Comparison of ENCODE assay signal across 1 cellular context in the genomic region with DNA sequence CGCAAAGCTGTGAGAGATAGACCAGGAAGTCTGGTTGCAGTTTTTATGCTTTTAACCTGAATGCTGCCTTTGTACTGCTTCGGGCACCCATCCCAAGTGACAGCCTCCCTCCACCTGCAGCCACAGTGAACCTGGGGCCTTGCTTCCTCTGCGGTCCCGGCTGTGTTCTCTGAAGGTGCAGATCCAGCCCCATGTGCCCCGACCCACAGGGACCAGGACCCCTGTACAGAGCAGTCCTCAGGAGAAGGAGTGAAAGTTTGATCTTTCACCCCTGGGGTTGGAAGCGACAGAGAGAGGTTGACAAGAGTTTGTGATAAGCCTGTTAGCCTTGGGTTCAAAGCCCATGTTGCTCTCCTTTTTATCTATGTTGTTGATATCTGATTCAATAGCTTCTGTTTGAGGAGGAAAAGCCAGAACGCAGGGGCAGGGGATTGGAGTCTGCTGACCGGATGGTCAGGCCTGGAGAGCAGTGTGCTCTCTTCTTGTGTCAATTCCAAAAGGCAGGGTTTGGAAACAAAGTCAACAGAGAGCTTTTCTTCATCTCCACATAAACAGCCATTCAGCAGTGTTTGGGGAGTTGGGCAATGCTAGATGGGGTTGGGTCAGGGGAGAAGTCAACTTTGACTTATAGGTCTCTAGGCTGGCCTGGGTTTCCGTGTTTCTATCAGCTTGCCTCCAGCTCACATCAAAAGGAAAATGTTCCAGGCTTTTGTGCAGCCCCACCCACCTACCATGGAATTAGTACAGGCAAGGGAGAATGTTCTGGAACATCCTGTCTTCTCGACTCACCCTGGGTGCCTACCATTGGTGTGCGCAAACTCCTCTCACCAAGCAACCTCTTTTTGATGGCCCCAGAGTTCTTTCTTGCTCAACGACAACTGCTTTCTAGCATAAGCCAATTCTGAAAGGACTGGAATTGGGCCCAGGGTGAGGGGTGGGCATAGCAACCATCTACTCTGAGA.
TF ChIP-seq lines count a peak whose summit lies in the region.

No MANE protein-coding gene starts in this region.

TF ChIP-seq in HepG2, 621 proteins besides CTCF, POLR2A, EP300 and RAD21 (continued from another document and continues in another):
- TF ChIP-seq, protein P1, sequence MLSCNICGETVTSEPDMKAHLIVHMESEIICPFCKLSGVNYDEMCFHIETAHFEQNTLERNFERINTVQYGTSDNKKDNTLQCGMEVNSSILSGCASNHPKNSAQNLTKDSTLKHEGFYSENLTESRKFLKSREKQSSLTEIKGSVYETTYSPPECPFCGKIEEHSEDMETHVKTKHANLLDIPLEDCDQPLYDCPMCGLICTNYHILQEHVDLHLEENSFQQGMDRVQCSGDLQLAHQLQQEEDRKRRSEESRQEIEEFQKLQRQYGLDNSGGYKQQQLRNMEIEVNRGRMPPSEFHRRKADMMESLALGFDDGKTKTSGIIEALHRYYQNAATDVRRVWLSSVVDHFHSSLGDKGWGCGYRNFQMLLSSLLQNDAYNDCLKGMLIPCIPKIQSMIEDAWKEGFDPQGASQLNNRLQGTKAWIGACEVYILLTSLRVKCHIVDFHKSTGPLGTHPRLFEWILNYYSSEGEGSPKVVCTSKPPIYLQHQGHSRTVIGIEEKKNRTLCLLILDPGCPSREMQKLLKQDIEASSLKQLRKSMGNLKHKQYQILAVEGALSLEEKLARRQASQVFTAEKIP (CRISPR knock-in tag; IDR thresholded peaks at IDR 0.05; ENCODE audit: borderline replicate concordance), result no peak
- TF ChIP-seq ZSCAN30 (CRISPR knock-in tag; IDR thresholded peaks at IDR 0.05) (peak; percentile 76), ZFP62 (CRISPR knock-in tag; IDR thresholded peaks at IDR 0.05) (no peak), ZNF720 (CRISPR knock-in tag; IDR thresholded peaks at IDR 0.05) (no peak), ZNF562 (CRISPR knock-in tag; IDR thresholded peaks at IDR 0.05; ENCODE audit: borderline replicate concordance) (no peak), PRPF4 (IDR thresholded peaks at IDR 0.05; ENCODE audit: low read depth, low read length, poor library complexity, severe bottlenecking) (no peak), RFXAP (CRISPR knock-in tag; IDR thresholded peaks at IDR 0.05; ENCODE audit: borderline replicate concordance) (peak; percentile 97), MATR3 (CRISPR knock-in tag; IDR thresholded peaks at IDR 0.05) (no peak), TARDBP (CRISPR knock-in tag; IDR thresholded peaks at IDR 0.05) (peak; percentile 87), ZNF781 (CRISPR knock-in tag; IDR thresholded peaks at IDR 0.05; ENCODE audit: borderline replicate concordance, not compliant biosample characterization) (no peak), ZNF337 (CRISPR knock-in tag; IDR thresholded peaks at IDR 0.05; ENCODE audit: borderline replicate concordance, low read depth) (peak; percentile 51; the same call in 1 of the 2 replicates), NCOA2 (CRISPR knock-in tag; IDR thresholded peaks at IDR 0.05) (peak; percentile 100), ZNF3 (CRISPR knock-in tag; IDR thresholded peaks at IDR 0.05) (peak; percentile 55; the same call in 1 of the 2 replicates), HNRNPH1 (optimal IDR thresholded peaks at IDR 0.05; ENCODE audit: low read depth, low read length) (no peak), WIZ (CRISPR knock-in tag; IDR thresholded peaks at IDR 0.05) (0 out of 2 replicates have a peak, but pooled peaks have one; percentile 3), MTF1 (CRISPR knock-in tag; IDR thresholded peaks at IDR 0.05) (peak; percentile 3; the same call in 1 of the 2 replicates), CAMTA2 (CRISPR knock-in tag; IDR thresholded peaks at IDR 0.05; ENCODE audit: borderline replicate concordance) (no peak), ZNF772 (CRISPR knock-in tag; IDR thresholded peaks at IDR 0.05) (peak; percentile 69; the same call in 1 of the 2 replicates), ZNF460 (CRISPR knock-in tag; IDR thresholded peaks at IDR 0.05; ENCODE audit: borderline replicate concordance) (peak; percentile 75; the same call in 1 of the 2 replicates), ZNF10 (CRISPR knock-in tag; IDR thresholded peaks at IDR 0.05; ENCODE audit: borderline replicate concordance, low read depth) (no peak)
- TF ChIP-seq, protein P2, sequence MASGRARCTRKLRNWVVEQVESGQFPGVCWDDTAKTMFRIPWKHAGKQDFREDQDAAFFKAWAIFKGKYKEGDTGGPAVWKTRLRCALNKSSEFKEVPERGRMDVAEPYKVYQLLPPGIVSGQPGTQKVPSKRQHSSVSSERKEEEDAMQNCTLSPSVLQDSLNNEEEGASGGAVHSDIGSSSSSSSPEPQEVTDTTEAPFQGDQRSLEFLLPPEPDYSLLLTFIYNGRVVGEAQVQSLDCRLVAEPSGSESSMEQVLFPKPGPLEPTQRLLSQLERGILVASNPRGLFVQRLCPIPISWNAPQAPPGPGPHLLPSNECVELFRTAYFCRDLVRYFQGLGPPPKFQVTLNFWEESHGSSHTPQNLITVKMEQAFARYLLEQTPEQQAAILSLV (CRISPR knock-in tag; IDR thresholded peaks at IDR 0.05; ENCODE audit: borderline replicate concordance), result peak; percentile 84
- TF ChIP-seq, protein P3, sequence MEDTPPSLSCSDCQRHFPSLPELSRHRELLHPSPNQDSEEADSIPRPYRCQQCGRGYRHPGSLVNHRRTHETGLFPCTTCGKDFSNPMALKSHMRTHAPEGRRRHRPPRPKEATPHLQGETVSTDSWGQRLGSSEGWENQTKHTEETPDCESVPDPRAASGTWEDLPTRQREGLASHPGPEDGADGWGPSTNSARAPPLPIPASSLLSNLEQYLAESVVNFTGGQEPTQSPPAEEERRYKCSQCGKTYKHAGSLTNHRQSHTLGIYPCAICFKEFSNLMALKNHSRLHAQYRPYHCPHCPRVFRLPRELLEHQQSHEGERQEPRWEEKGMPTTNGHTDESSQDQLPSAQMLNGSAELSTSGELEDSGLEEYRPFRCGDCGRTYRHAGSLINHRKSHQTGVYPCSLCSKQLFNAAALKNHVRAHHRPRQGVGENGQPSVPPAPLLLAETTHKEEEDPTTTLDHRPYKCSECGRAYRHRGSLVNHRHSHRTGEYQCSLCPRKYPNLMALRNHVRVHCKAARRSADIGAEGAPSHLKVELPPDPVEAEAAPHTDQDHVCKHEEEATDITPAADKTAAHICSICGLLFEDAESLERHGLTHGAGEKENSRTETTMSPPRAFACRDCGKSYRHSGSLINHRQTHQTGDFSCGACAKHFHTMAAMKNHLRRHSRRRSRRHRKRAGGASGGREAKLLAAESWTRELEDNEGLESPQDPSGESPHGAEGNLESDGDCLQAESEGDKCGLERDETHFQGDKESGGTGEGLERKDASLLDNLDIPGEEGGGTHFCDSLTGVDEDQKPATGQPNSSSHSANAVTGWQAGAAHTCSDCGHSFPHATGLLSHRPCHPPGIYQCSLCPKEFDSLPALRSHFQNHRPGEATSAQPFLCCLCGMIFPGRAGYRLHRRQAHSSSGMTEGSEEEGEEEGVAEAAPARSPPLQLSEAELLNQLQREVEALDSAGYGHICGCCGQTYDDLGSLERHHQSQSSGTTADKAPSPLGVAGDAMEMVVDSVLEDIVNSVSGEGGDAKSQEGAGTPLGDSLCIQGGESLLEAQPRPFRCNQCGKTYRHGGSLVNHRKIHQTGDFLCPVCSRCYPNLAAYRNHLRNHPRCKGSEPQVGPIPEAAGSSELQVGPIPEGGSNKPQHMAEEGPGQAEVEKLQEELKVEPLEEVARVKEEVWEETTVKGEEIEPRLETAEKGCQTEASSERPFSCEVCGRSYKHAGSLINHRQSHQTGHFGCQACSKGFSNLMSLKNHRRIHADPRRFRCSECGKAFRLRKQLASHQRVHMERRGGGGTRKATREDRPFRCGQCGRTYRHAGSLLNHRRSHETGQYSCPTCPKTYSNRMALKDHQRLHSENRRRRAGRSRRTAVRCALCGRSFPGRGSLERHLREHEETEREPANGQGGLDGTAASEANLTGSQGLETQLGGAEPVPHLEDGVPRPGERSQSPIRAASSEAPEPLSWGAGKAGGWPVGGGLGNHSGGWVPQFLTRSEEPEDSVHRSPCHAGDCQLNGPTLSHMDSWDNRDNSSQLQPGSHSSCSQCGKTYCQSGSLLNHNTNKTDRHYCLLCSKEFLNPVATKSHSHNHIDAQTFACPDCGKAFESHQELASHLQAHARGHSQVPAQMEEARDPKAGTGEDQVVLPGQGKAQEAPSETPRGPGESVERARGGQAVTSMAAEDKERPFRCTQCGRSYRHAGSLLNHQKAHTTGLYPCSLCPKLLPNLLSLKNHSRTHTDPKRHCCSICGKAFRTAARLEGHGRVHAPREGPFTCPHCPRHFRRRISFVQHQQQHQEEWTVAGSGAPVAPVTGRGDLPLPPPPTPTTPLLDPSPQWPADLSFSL (CRISPR knock-in tag; IDR thresholded peaks at IDR 0.05), result no peak
- TF ChIP-seq, protein P4, sequence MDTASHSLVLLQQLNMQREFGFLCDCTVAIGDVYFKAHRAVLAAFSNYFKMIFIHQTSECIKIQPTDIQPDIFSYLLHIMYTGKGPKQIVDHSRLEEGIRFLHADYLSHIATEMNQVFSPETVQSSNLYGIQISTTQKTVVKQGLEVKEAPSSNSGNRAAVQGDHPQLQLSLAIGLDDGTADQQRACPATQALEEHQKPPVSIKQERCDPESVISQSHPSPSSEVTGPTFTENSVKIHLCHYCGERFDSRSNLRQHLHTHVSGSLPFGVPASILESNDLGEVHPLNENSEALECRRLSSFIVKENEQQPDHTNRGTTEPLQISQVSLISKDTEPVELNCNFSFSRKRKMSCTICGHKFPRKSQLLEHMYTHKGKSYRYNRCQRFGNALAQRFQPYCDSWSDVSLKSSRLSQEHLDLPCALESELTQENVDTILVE (CRISPR knock-in tag; IDR thresholded peaks at IDR 0.05), result peak; percentile 92
- TF ChIP-seq, protein P5, sequence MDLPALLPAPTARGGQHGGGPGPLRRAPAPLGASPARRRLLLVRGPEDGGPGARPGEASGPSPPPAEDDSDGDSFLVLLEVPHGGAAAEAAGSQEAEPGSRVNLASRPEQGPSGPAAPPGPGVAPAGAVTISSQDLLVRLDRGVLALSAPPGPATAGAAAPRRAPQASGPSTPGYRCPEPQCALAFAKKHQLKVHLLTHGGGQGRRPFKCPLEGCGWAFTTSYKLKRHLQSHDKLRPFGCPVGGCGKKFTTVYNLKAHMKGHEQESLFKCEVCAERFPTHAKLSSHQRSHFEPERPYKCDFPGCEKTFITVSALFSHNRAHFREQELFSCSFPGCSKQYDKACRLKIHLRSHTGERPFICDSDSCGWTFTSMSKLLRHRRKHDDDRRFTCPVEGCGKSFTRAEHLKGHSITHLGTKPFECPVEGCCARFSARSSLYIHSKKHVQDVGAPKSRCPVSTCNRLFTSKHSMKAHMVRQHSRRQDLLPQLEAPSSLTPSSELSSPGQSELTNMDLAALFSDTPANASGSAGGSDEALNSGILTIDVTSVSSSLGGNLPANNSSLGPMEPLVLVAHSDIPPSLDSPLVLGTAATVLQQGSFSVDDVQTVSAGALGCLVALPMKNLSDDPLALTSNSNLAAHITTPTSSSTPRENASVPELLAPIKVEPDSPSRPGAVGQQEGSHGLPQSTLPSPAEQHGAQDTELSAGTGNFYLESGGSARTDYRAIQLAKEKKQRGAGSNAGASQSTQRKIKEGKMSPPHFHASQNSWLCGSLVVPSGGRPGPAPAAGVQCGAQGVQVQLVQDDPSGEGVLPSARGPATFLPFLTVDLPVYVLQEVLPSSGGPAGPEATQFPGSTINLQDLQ (CRISPR knock-in tag; IDR thresholded peaks at IDR 0.05), result peak; percentile 88
- TF ChIP-seq, protein P6, sequence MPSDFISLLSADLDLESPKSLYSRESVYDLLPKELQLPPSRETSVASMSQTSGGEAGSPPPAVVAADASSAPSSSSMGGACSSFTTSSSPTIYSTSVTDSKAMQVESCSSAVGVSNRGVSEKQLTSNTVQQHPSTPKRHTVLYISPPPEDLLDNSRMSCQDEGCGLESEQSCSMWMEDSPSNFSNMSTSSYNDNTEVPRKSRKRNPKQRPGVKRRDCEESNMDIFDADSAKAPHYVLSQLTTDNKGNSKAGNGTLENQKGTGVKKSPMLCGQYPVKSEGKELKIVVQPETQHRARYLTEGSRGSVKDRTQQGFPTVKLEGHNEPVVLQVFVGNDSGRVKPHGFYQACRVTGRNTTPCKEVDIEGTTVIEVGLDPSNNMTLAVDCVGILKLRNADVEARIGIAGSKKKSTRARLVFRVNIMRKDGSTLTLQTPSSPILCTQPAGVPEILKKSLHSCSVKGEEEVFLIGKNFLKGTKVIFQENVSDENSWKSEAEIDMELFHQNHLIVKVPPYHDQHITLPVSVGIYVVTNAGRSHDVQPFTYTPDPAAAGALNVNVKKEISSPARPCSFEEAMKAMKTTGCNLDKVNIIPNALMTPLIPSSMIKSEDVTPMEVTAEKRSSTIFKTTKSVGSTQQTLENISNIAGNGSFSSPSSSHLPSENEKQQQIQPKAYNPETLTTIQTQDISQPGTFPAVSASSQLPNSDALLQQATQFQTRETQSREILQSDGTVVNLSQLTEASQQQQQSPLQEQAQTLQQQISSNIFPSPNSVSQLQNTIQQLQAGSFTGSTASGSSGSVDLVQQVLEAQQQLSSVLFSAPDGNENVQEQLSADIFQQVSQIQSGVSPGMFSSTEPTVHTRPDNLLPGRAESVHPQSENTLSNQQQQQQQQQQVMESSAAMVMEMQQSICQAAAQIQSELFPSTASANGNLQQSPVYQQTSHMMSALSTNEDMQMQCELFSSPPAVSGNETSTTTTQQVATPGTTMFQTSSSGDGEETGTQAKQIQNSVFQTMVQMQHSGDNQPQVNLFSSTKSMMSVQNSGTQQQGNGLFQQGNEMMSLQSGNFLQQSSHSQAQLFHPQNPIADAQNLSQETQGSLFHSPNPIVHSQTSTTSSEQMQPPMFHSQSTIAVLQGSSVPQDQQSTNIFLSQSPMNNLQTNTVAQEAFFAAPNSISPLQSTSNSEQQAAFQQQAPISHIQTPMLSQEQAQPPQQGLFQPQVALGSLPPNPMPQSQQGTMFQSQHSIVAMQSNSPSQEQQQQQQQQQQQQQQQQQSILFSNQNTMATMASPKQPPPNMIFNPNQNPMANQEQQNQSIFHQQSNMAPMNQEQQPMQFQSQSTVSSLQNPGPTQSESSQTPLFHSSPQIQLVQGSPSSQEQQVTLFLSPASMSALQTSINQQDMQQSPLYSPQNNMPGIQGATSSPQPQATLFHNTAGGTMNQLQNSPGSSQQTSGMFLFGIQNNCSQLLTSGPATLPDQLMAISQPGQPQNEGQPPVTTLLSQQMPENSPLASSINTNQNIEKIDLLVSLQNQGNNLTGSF (CRISPR knock-in tag; IDR thresholded peaks at IDR 0.05), result peak; percentile 81; the same call in 1 of the 2 replicates
- TF ChIP-seq, protein P7, sequence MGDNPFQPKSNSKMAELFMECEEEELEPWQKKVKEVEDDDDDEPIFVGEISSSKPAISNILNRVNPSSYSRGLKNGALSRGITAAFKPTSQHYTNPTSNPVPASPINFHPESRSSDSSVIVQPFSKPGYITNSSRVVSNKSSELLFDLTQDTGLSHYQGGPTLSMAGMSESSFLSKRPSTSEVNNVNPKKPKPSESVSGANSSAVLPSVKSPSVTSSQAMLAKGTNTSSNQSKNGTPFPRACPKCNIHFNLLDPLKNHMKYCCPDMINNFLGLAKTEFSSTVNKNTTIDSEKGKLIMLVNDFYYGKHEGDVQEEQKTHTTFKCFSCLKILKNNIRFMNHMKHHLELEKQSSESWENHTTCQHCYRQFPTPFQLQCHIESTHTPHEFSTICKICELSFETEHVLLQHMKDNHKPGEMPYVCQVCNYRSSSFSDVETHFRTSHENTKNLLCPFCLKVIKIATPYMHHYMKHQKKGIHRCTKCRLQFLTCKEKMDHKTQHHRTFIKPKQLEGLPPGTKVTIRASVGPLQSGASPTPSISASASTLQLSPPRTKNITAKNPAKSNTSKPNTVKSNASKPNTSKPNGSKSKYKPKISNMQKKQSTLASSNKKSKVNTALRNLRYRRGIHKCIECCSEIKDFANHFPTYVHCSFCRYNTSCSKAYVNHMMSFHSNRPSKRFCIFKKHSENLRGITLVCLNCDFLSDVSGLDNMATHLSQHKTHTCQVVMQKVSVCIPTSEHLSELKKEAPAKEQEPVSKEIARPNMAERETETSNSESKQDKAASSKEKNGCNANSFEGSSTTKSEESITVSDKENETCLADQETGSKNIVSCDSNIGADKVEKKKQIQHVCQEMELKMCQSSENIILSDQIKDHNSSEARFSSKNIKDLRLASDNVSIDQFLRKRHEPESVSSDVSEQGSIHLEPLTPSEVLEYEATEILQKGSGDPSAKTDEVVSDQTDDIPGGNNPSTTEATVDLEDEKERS (CRISPR knock-in tag; IDR thresholded peaks at IDR 0.05), result peak; percentile 98
